In the genomic region with DNA sequence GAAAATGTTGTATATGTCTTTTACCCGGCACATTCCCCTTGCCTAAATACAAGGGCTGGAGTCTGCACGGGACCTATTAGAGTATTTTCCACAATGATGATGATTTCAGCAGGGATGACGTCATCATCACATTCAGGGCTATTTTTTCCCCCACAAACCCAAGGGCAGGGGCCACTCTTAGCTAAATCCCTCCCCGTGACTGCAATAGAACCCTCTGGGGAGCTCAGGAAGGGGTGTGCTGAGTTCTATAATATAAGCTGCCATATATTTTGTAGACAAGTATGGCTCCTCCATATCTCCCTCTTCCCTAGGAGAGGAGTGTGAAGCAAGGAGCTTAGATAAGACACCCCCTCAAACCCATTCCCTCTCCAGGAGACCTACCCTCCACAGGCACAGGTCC, we compare ENCODE assay signal across 26 cellular contexts. TPM values are rescaled to one million over a fixed set of nuclear protein-coding genes. Genes with fewer than 3 reads are reported as not detected.
"Had no signal": no experiment of that assay in that cellular context is flagged by ENCODE, and none has a peak within 500 bp of the region (broad histone marks: within the 10 kb centered on the region; RNA-seq: fewer than 3 reads in every experiment).

No MANE protein-coding gene starts in this region.

- H3K27me3 ChIP-seq: breast epithelium, colonic mucosa, dorsolateral prefrontal cortex, esophagus muscularis mucosa, heart right ventricle, stomach, transverse colon had no signal

- H3K4me3 ChIP-seq: breast epithelium, colonic mucosa, dorsolateral prefrontal cortex, esophagus muscularis mucosa, heart right ventricle, stomach, transverse colon had no signal

- FAIRE-seq: astrocyte, small intestine, urothelium cell line had no signal

- H3K27ac ChIP-seq: breast epithelium, colonic mucosa, dorsolateral prefrontal cortex, esophagus muscularis mucosa, heart right ventricle, stomach, transverse colon had no signal

- ATAC-seq: activated T-cell treated with anti-CD3 and anti-CD28 coated beads, Interleukin-2, amount 50 U/mL, for 4 hours; effector memory CD8-positive, alpha-beta T cell; heart right ventricle; sciatic nerve; stimulated activated effector memory CD8-positive, alpha-beta T cell treated with anti-CD3 and anti-CD28 coated beads, Interleukin-12 subunit alpha, Interleukin-12 subunit beta, amount 100 ng/mL, for 72 hours had no signal

- H3K36me3 ChIP-seq: breast epithelium, colonic mucosa, transverse colon had no signal

- H3K9me3 ChIP-seq: breast epithelium, colonic mucosa, esophagus muscularis mucosa, heart right ventricle, stomach, transverse colon had no signal

- DNase-seq: activated naive CD4-positive, alpha-beta T cell treated with Interleukin-2 at 50 U/mL for 16 hours; activated naive CD8-positive, alpha-beta T cell treated with anti-CD3 and anti-CD28 coated beads for 36 hours; activated T-cell treated with anti-CD3 and anti-CD28 coated beads, Interleukin-2, amount 50 U/mL, for 4 hours; colonic mucosa; dorsolateral prefrontal cortex; effector memory CD8-positive, alpha-beta T cell; heart right ventricle; islet precursor cell; left cardiac atrium; occipital lobe; posterior cingulate gyrus; small intestine; stimulated activated CD4-positive, alpha-beta T cell treated with anti-CD3 and anti-CD28 coated beads, Interleukin-2, amount 100 ng/mL, for 24 hours; stomach; T-helper 9 cell; transverse colon had no signal

- H3K4me1 ChIP-seq: breast epithelium, colonic mucosa, esophagus muscularis mucosa, heart right ventricle, stomach, transverse colon had no signal

RNA-seq across cellular contexts. Expression of a gene that starts 50.3 kb away (rescaled TPM):
- total RNA-seq: lower leg skin, myocyte, occipital lobe, temporal lobe had no signal
- polyA plus RNA-seq: neural cell, stomach had no signal
